9 cellular contexts compared by ENCODE assay signal in the genomic region with DNA sequence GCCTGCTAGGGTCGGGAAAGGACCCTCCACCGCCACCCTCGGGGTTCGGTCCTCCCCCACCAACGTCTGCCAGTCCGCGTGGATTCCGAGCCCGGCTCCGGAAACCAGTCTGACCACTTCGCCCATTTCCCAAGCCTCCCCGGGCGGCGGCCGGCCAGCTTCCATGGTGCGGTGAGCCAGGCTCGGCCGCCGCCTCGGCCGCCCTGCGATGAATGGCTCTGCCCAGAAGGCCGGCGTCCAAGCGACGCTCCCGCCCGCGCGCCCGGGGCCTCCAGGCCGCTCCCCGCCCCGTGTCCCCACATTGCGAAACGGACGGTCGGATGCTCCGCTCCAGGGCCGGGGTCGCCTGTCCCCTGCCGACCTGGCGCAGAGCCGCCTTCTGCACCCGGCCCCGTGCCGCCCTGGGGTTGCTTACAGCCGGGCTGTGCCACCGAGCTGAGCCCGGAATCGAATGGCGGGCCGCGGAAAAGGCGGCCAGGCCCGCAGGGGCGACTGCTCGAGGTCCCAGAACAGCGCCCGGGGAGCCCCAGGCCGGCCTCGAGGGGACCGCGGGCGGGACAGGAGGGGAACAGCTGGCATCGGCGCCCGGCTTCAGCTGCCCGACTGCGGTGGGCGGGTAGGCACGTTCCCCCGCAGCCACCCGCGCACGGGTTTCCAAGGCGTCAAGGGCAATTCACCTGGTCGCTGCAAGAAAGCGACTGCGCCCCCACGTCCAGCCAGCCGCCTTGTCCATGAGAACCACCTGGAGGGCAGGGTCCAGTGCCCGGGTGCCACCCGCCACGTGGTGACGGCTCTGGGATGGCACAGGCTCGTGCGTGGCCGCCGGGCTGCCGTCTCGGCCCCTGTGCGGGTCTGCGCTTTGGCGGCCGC. TPM values are rescaled to one million over a fixed set of nuclear protein-coding genes. Genes with fewer than 3 reads are reported as not detected.
A peak's percentile ranks its signal among the peaks of the same experiment; 100 is the strongest.
DNase-seq lines count a peak whose midpoint lies in the region; ATAC-seq and TF ChIP-seq lines count a peak whose summit lies in the region.
"Had no signal": no experiment of that assay in that cellular context is flagged by ENCODE, and none has a peak within 500 bp of the region (broad histone marks: within the 10 kb centered on the region; RNA-seq: fewer than 3 reads in every experiment).

No MANE protein-coding gene starts in this region.

- intact Hi-C loops in body of pancreas (cut with DNase I), result no loop called here

- peaks cover 3 to 21% of the 10 kb centered on the region in 2 donors for H3K27me3 ChIP-seq in body of pancreas
- H3K27me3 ChIP-seq in iPS DF 6.9 (ENCODE audit: control insufficient read depth, insufficient read depth, low read length), result peaks cover 89% of the 10 kb centered on the region

- H3K9me3 ChIP-seq in body of pancreas (no peaks in the 10 kb centered on the region), iPS DF 6.9 (ENCODE audit: control insufficient read depth, insufficient read depth, low read length) (no peaks in the 10 kb centered on the region)

- H3K36me3 ChIP-seq in body of pancreas (replicated peaks in 1 of 2; ENCODE audit: insufficient read depth in 1 of 2, low read depth in 2 of 2) (no peaks in the 10 kb centered on the region), iPS DF 6.9 (ENCODE audit: control insufficient read depth, insufficient read depth, low read length) (no peaks in the 10 kb centered on the region)

- no peak for TF ChIP-seq CTCF in body of pancreas (IDR thresholded peaks at IDR 0.05)

- 9 to 39% methylated on average over 14 to 85 of the region's 96 CpGs for WGBS in body of pancreas, 2 donors
- no CpG with 5 or more reads among the region's 96 CpGs for WGBS in iPS DF 6.9 (ENCODE audit: insufficient coverage, insufficient read length)

- H3K27ac ChIP-seq in body of pancreas, result peak overlapping the region; percentile 30 to 64 (median 44)
- H3K27ac ChIP-seq in iPS DF 6.9 (ENCODE audit: low read length), result no peak overlapping the region

- TF ChIP-seq POLR2A in body of pancreas (IDR thresholded peaks at IDR 0.05), result peak in 2 of 3 donors; percentile 33 to 34

- H3K4me1 ChIP-seq in body of pancreas (peaks cover 44% of the 10 kb centered on the region), iPS DF 6.9 (ENCODE audit: control insufficient read depth, insufficient read depth, low read length) (peaks cover 9% of the 10 kb centered on the region)

- DNase-seq in DMS53 treated with DMSO at 0.1 percent for 48 hours (lab: John Stamatoyannopoulos, UW; ENCODE audit: unreplicated experiment) (peak; percentile 45), body of pancreas (peak; percentile 80 to 88 (median 84)), iPS DF 6.9 (ENCODE audit: low read depth, low spot score) (no peak), retina (peak; percentile 80), SW480 (ENCODE audit: low spot score) (no peak), SHP77 (lab: John Stamatoyannopoulos, UW) (no peak), DMS79 treated with DMSO at 0.1 percent for 48 hours (lab: John Stamatoyannopoulos, UW) (no peak)
- DNase-seq: activated CD4-positive, alpha-beta T cell treated with anti-CD3 and anti-CD28 coated beads, Interleukin-2, amount 10 ng/mL, durations not matched to agents 24 days and 14 days had no signal

- ATAC-seq in body of pancreas (peak; percentile 77), HG03521 (IDR thresholded peaks at IDR 0.05; ENCODE audit: unreplicated experiment) (no peak)

- H3K4me3 ChIP-seq in body of pancreas (no peak overlapping the region), iPS DF 6.9 (ENCODE audit: low read length) (peak overlapping the region; percentile 3; the same call in 1 of the 2 replicates)

RNA-seq across cellular contexts. Expression of a gene that starts 18.3 kb away (rescaled TPM):
- total RNA-seq in body of pancreas, result 1 to 10 TPM; 1.6 to 1.8 TPM

RNA-seq across cellular contexts. Expression of a gene that starts 24.0 kb away (rescaled TPM):
- total RNA-seq in body of pancreas, result 10 to 100 TPM; 15.6 to 17.8 TPM

RNA-seq across cellular contexts. Expression of a gene that starts 37.3 kb away (rescaled TPM):
- total RNA-seq in body of pancreas, result 1 to 10 TPM; 1.6 to 2.0 TPM

Comparison
In these comparisons a context has a peak if more than half of its experiments do, and no peak if none do; other contexts are left out.
1. DNase-seq: peak in DMS53 treated with DMSO at 0.1 percent for 48 hours (single experiment), body of pancreas (4 of 4) and retina (single experiment); none in iPS DF 6.9 (single experiment), SW480 (single experiment), SHP77 (0 of 2) and DMS79 treated with DMSO at 0.1 percent for 48 hours (single experiment).